Comparison of ENCODE assay signal across 8 cellular contexts in genomic region chr2:200373973-200374416, GRCh38.
DNase-seq lines count a peak whose midpoint lies in the region; ATAC-seq and TF ChIP-seq lines count a peak whose summit lies in the region.

No MANE protein-coding gene starts in this region.

- H3K9ac ChIP-seq in SK-N-SH = no peak overlapping the region

- no peaks in the 10 kb centered on the region for H4K20me1 ChIP-seq in SK-N-SH (ENCODE audit: insufficient read depth)

- POLR2A ChIA-PET in SK-N-SH (lab: Yijun Ruan, JAX) = no interaction called here

- no peaks in the 10 kb centered on the region for H3K27me3 ChIP-seq in SK-N-SH (ENCODE audit: insufficient read depth)
- H3K27me3 ChIP-seq in Peyer's patch = no peaks in the 10 kb centered on the region
- H3K27me3 ChIP-seq in layer of hippocampus (ENCODE audit: control insufficient read depth, insufficient read depth, low read length) = no peaks in the 10 kb centered on the region

- H3K9me2 ChIP-seq in SK-N-SH = no peaks in the 10 kb centered on the region

- ATAC-seq in SK-N-SH treated with all-trans-retinoic acid at 6 μM for 48 hours = no peak
- ATAC-seq in HG02763 (IDR thresholded peaks at IDR 0.05; ENCODE audit: unreplicated experiment) = peak; percentile 87

- peaks cover 85% of the 10 kb centered on the region for H3K79me2 ChIP-seq in SK-N-SH (ENCODE audit: insufficient read depth)

- H3K27ac ChIP-seq in SK-N-SH (ENCODE audit: low read depth in 2 of 2, low read length in 1 of 2) = peak overlapping the region in 1 of 2 experiments; percentile 36; a peak in 1 of 4 replicates
- H3K27ac ChIP-seq in Peyer's patch = peak overlapping the region; percentile 13 to 64 (median 34)
- H3K27ac ChIP-seq in layer of hippocampus (ENCODE audit: low read depth, low read length) = peak overlapping the region; percentile 2

- H3K4me3 ChIP-seq in SK-N-SH (ENCODE audit: low read depth in 2 of 2, low read length in 1 of 2) (no peak overlapping the region), Peyer's patch (peak overlapping the region in 3 of 4 donors; percentile 18 to 29 (median 26))

- WGBS in SK-N-SH (ENCODE audit: low lambda C conversion rate) = 87% methylated on average over 5 of the region's 5 CpGs

- H3K36me3 ChIP-seq in SK-N-SH (replicated peaks in 1 of 2; ENCODE audit: control insufficient read depth in 1 of 2, insufficient read depth in 2 of 2, low read length in 1 of 2) (peaks cover 0 to 4% of the 10 kb centered on the region in 2 experiments), Peyer's patch (no peaks in the 10 kb centered on the region)

- H3K4me1 ChIP-seq in SK-N-SH (ENCODE audit: control insufficient read depth in 1 of 2, insufficient read depth in 2 of 2, low read depth in 1 of 2, low read length in 1 of 2) = peaks cover 16 to 21% of the 10 kb centered on the region in 2 experiments; a peak in 3 of 4 replicates
- H3K4me1 ChIP-seq in Peyer's patch = peaks cover 0 to 41% (median 6%) of the 10 kb centered on the region in 4 donors

- H3F3A ChIP-seq in SK-N-SH (replicated peaks; ENCODE audit: insufficient read depth) = peaks cover 7% of the 10 kb centered on the region

- DNase-seq in SK-N-SH (no peak), Peyer's patch (peak in 1 of 3 donors; percentile 52), dermis blood vessel endothelial cell (no peak), COLO668 (lab: John Stamatoyannopoulos, UW; ENCODE audit: unreplicated experiment) (no peak), DMS114 treated with DMSO at 0.1 percent for 48 hours (lab: John Stamatoyannopoulos, UW; ENCODE audit: unreplicated experiment) (no peak)

- CTCF ChIA-PET in SK-N-SH (lab: Yijun Ruan, JAX) = interaction anchor here (1.1 to 2.4 kb wide), 3 partner anchors 10 to 136 kb away, joined by 3 to 9 read pairs (median 4); partner anchors contain the start of gene KCTD18

- H2AFZ ChIP-seq in SK-N-SH (ENCODE audit: low read depth) = no peak overlapping the region

- TF ChIP-seq EP300 in SK-N-SH (IDR thresholded peaks at IDR 0.05; ENCODE audit: borderline replicate concordance in 1 of 2, low read depth in 1 of 2, low read length in 1 of 2) = no peak

- TF ChIP-seq CTCF in SK-N-SH (IDR thresholded peaks at IDR 0.05) = no peak
- peak in 3 of 6 experiments; percentile 17 to 29 (median 23) for TF ChIP-seq CTCF in Peyer's patch (IDR thresholded peaks at IDR 0.05)

- TF ChIP-seq POLR2A in Peyer's patch (IDR thresholded peaks at IDR 0.05) = no peak

- no peaks in the 10 kb centered on the region for H3K9me3 ChIP-seq in SK-N-SH
- no peaks in the 10 kb centered on the region for H3K9me3 ChIP-seq in Peyer's patch

- H3K4me2 ChIP-seq in SK-N-SH = 0 out of 2 replicates have a peak overlapping the region, but pooled peaks have one; percentile 38

- TF ChIP-seq RAD21 in SK-N-SH (IDR thresholded peaks at IDR 0.05; ENCODE audit: low read length) = no peak

TF ChIP-seq in SK-N-SH, 30 proteins besides CTCF, POLR2A, EP300 and RAD21:
- TF ChIP-seq MXI1 (IDR thresholded peaks at IDR 0.05; ENCODE audit: low read depth, low read length) = no peak
- no peak for TF ChIP-seq TEAD4 (IDR thresholded peaks at IDR 0.05; ENCODE audit: borderline replicate concordance, insufficient read depth)
- no peak for TF ChIP-seq ELF1 (IDR thresholded peaks at IDR 0.05)
- TF ChIP-seq RXRA (IDR thresholded peaks at IDR 0.05; ENCODE audit: borderline replicate concordance, low read depth) = no peak

TF ChIP-seq in SK-N-SH treated with all-trans-retinoic acid at 6 μM for 48 hours, 23 proteins besides CTCF, POLR2A, EP300 and RAD21:
- no peak for TF ChIP-seq ZNF8 (CRISPR knock-in tag; IDR thresholded peaks at IDR 0.05)

Comparison
In these comparisons a context has a peak if more than half of its experiments do, and no peak if none do; other contexts are left out.
1. H3K4me3 ChIP-seq: peak in Peyer's patch (3 of 4); none in SK-N-SH (0 of 2).